ENCODE assay signal across 7 cellular contexts in genomic region chr4:103354006-103354405, GRCh38.
"Had no signal": no experiment of that assay in that cellular context is flagged by ENCODE, and none has a peak within 500 bp of the region (broad histone marks: within the 10 kb centered on the region; RNA-seq: fewer than 3 reads in every experiment).

No MANE protein-coding gene starts in this region.

- ATAC-seq: HCT116, HepG2 had no signal

- DNase-seq: GM23248, GOT3, H7, HFFc6, KBM-7 had no signal
